Comparison of ENCODE assay signal across 14 cellular contexts in genomic region chr9:92315456-92315855, GRCh38.
"Had no signal": no experiment of that assay in that cellular context is flagged by ENCODE, and none has a peak within 500 bp of the region (broad histone marks: within the 10 kb centered on the region; RNA-seq: fewer than 3 reads in every experiment).

No MANE protein-coding gene starts in this region.

- DNase-seq: activated CD4-positive, alpha-beta T cell treated with anti-CD3 and anti-CD28 coated beads, Interleukin-2, amount 50 U/mL, for 48 hours; activated CD8-positive, alpha-beta memory T cell treated with anti-CD3 and anti-CD28 coated beads, Interleukin-2, amount 50 U/mL, for 48 hours; activated effector memory CD4-positive, alpha-beta T cell treated with anti-CD3 and anti-CD28 coated beads, Interleukin-2, amount 50 U/mL, for 16 hours; foreskin melanocyte; nephron progenitor cell; occipital lobe; right cardiac atrium; small intestine; stimulated activated naive CD8-positive, alpha-beta T cell treated with anti-CD3 and anti-CD28 coated beads, Interleukin-15, amount 100 ng/mL, for 72 hours; upper lobe of left lung had no signal

- H3K27ac Mint-ChIP-seq: nephron progenitor cell had no signal

- H3K27me3 ChIP-seq: ascending aorta, SJSA1, upper lobe of left lung had no signal

- H3K9me3 Mint-ChIP-seq: nephron progenitor cell; stimulated activated naive CD8-positive, alpha-beta T cell treated with anti-CD3 and anti-CD28 coated beads, Interleukin-15, amount 100 ng/mL, for 72 hours had no signal

- H3K9me3 ChIP-seq: ascending aorta, prostate gland, SJSA1, upper lobe of left lung had no signal

- H3K4me1 ChIP-seq: ascending aorta, prostate gland, SJSA1 had no signal

- H3K27ac ChIP-seq: ascending aorta, epithelial cell of prostate, prostate gland, SJSA1, upper lobe of left lung had no signal

- ATAC-seq: right cardiac atrium; stimulated activated naive CD8-positive, alpha-beta T cell treated with anti-CD3 and anti-CD28 coated beads, Interleukin-15, amount 100 ng/mL, for 72 hours had no signal

- H3K4me3 ChIP-seq: ascending aorta, prostate gland, SJSA1, upper lobe of left lung had no signal

- H3K4me3 Mint-ChIP-seq: nephron progenitor cell; stimulated activated naive CD8-positive, alpha-beta T cell treated with anti-CD3 and anti-CD28 coated beads, Interleukin-15, amount 100 ng/mL, for 72 hours had no signal

- H3K27me3 Mint-ChIP-seq: stimulated activated naive CD8-positive, alpha-beta T cell treated with anti-CD3 and anti-CD28 coated beads, Interleukin-15, amount 100 ng/mL, for 72 hours had no signal
